8 cellular contexts compared by ENCODE assay signal in genomic region chr12:116818341-116818856, GRCh38.
DNase-seq lines count a peak whose midpoint lies in the region; ATAC-seq and TF ChIP-seq lines count a peak whose summit lies in the region.

No MANE protein-coding gene starts in this region.

- no peaks in the 10 kb centered on the region for H3K36me3 ChIP-seq in DND-41 (ENCODE audit: insufficient read depth, low read length)
- no peaks in the 10 kb centered on the region for H3K36me3 ChIP-seq in lung (ENCODE audit: control insufficient read depth in 2 of 2, insufficient read depth in 2 of 2, low read length in 2 of 2)
- H3K36me3 ChIP-seq in tibial artery = no peaks in the 10 kb centered on the region

- H3K4me1 Mint-ChIP-seq in H9 (peaks cover 12 to 28% of the 10 kb centered on the region in 2 experiments), T-cell (peaks cover 22 to 31% (median 27%) of the 10 kb centered on the region in 3 donors)

- ATAC-seq in DND-41 (ENCODE audit: insufficient read depth, low read depth) (0 out of 3 replicates have a peak, but pooled peaks have one; percentile 16), T-cell (replicated peaks in 1 of 4) (peak in 3 of 4 experiments; percentile 9 to 23 (median 20)), lung (ENCODE audit: insufficient read depth, low FRiP score) (no peak), GM18867 (IDR thresholded peaks at IDR 0.05; ENCODE audit: unreplicated experiment) (no peak)

- H3K9me3 Mint-ChIP-seq in H9 (no peaks in the 10 kb centered on the region; a peak in 1 of 5 replicates), T-cell (no peaks in the 10 kb centered on the region)

- H3K9ac ChIP-seq in DND-41 (ENCODE audit: low read depth, low read length) = peak overlapping the region; percentile 83
- H3K9ac ChIP-seq in H9 (ENCODE audit: extremely low read depth, insufficient read length, low read length) = peak overlapping the region; percentile 98

- H3K23me2 ChIP-seq in H9 (ENCODE audit: insufficient read length, low read depth, low read length, poor library complexity, severe bottlenecking) = peaks cover 6% of the 10 kb centered on the region

- WGBS in H9 (ENCODE audit: extremely low coverage, insufficient read length, low lambda C conversion rate) = no CpG with 5 or more reads among the region's 11 CpGs
- WGBS in lung, 2 donors = 10 to 17% methylated on average over 11 of the region's 11 CpGs

- no peak overlapping the region; the same call in 1 of the 2 replicates for H3K4ac ChIP-seq in H9 (ENCODE audit: low read depth, low read length)

- H2AFZ ChIP-seq in DND-41 (ENCODE audit: low read depth, low read length) = peak overlapping the region; percentile 98
- H2AFZ ChIP-seq in H9 (ENCODE audit: low read length) = no peak overlapping the region

- H3K27me3 ChIP-seq in DND-41 (ENCODE audit: insufficient read depth, low read length, poor library complexity) (no peaks in the 10 kb centered on the region), H9 (ENCODE audit: insufficient read depth, low read length) (no peaks in the 10 kb centered on the region), lung (ENCODE audit: control insufficient read depth, insufficient read depth) (no peaks in the 10 kb centered on the region), tibial artery (no peaks in the 10 kb centered on the region)

- H2BK15ac ChIP-seq in H9 (ENCODE audit: low read depth, low read length) = no peak overlapping the region

- no peak overlapping the region for H2BK20ac ChIP-seq in H9 (ENCODE audit: low read depth, low read length, poor library complexity, severe bottlenecking)

- intact Hi-C loops in tibial artery (cut with DNase I; ENCODE audit: low total_unique reads) = loop anchor here (10.0 kb wide), 1 partner anchor 84 kb away; the partner anchor contains the start of genes RNFT2 and SPRING1

- no peak overlapping the region for H3K18ac ChIP-seq in H9 (ENCODE audit: insufficient read length, low read depth, low read length)

- no peak overlapping the region for H2AK5ac ChIP-seq in H9 (ENCODE audit: insufficient read length, low read length)

- H3K4me1 ChIP-seq in DND-41 (ENCODE audit: insufficient read depth, low read length) (peaks cover 19% of the 10 kb centered on the region), H9 (ENCODE audit: insufficient read depth, low read length) (no peaks in the 10 kb centered on the region), lung (ENCODE audit: control insufficient read depth in 2 of 2, insufficient read depth in 2 of 2, low read length in 2 of 2) (no peaks in the 10 kb centered on the region), tibial artery (peaks cover 0 to 9% (median 6%) of the 10 kb centered on the region in 4 donors)

- POLR2A ChIA-PET in T-cell (lab: Charles Lee) = interaction anchor here in 1 of 2 donors (0.5 to 0.7 kb wide), 3 partner anchors 82 to 759 kb away, joined by 3 to 5 read pairs (median 4); no protein-coding TSS in a partner anchor

- H3T11ph ChIP-seq in H9 (ENCODE audit: low read length) = no peak overlapping the region

- peak overlapping the region; percentile 97; the same call in 1 of the 2 replicates for H3K14ac ChIP-seq in H9 (ENCODE audit: insufficient read depth, low read length)

- DNase-seq in DND-41 (peak; percentile 31), H9 (no peak), T-cell (peak in 19 of 34 experiments; percentile 0 to 28 (median 10)), dermis blood vessel endothelial cell (peak; percentile 74), lung (ENCODE audit: low spot score) (no peak), tibial artery (peak in 1 of 2 donors; percentile 33)
- DNase-seq in activated CD4-positive, CD25-positive, alpha-beta regulatory T cell treated with anti-CD3 and anti-CD28 coated beads, Interleukin-2, amount 50 U/mL, for 72 hours = no peak

- peak overlapping the region; percentile 43 for H4K91ac ChIP-seq in H9 (ENCODE audit: insufficient read length, low read depth, low read length)

- H2BK120ac ChIP-seq in H9 (ENCODE audit: low read depth, low read length, poor library complexity, severe bottlenecking) = no peak overlapping the region

- no peak overlapping the region for H2BK12ac ChIP-seq in H9 (ENCODE audit: insufficient read length, low read depth, low read length)

- H3K56ac ChIP-seq in H9 (ENCODE audit: insufficient read length, low read depth, low read length) = no peak overlapping the region

- H4K20me1 ChIP-seq in DND-41 (ENCODE audit: insufficient read depth, low read length) (no peaks in the 10 kb centered on the region), H9 (ENCODE audit: control insufficient read depth, insufficient read depth, insufficient read length) (no peaks in the 10 kb centered on the region)

- H3K9me3 ChIP-seq in DND-41 (ENCODE audit: insufficient read depth, low read length, severe bottlenecking) (no peaks in the 10 kb centered on the region), H9 (ENCODE audit: control insufficient read depth, low read depth, low read length) (no peaks in the 10 kb centered on the region), lung (ENCODE audit: control insufficient read depth in 2 of 2, insufficient read depth in 1 of 2, low read length in 1 of 2) (no peaks in the 10 kb centered on the region), tibial artery (no peaks in the 10 kb centered on the region)

- no peak overlapping the region for H3K23ac ChIP-seq in H9 (ENCODE audit: insufficient read length, low read depth, low read length)

- H3K79me1 ChIP-seq in H9 (ENCODE audit: insufficient read depth, low read depth, low read length, poor library complexity, severe bottlenecking) = no peaks in the 10 kb centered on the region

- H3K79me2 ChIP-seq in DND-41 (ENCODE audit: insufficient read depth, low read length) (0 out of 2 replicates have a peak, but pooled peaks cover 5% of the 10 kb centered on the region), H9 (ENCODE audit: insufficient read depth, low read length) (no peaks in the 10 kb centered on the region)

- H3K4me3 ChIP-seq in DND-41 (ENCODE audit: low read depth in 1 of 2, low read length in 2 of 2) (peak overlapping the region; percentile 61 to 83), lung (peak overlapping the region; percentile 77), tibial artery (peak overlapping the region; percentile 64 to 93)

- H3K4me2 ChIP-seq in DND-41 (ENCODE audit: insufficient read depth, low read length) (peak overlapping the region; percentile 78), H9 (ENCODE audit: insufficient read depth, insufficient read length, low read length) (peak overlapping the region; percentile 87)

- H3K36me3 Mint-ChIP-seq in H9 (ENCODE audit: insufficient read depth in 1 of 3, low read depth in 3 of 3) (peaks cover 0 to 2% (median 0%) of the 10 kb centered on the region in 3 experiments; a peak in 1 of 7 replicates), T-cell (no peaks in the 10 kb centered on the region)

- CTCF ChIA-PET in T-cell (lab: Charles Lee) = interaction anchor here in 1 of 2 donors (0.6 kb wide), 1 partner anchor 791 kb away, joined by 3 read pairs; no protein-coding TSS in a partner anchor

- peak overlapping the region; percentile 90 for H3K27ac ChIP-seq in DND-41 (ENCODE audit: low read length)
- no peak overlapping the region for H3K27ac ChIP-seq in H9 (ENCODE audit: insufficient read length, low read depth, low read length)
- H3K27ac ChIP-seq in lung (ENCODE audit: low read depth in 1 of 2, low read length in 1 of 2) = peak overlapping the region; percentile 92 to 97
- peak overlapping the region; percentile 92 to 96 for H3K27ac ChIP-seq in tibial artery

- peak overlapping the region; percentile 99 for H4K5ac ChIP-seq in H9 (ENCODE audit: insufficient read length, low read depth, low read length)

- no peak overlapping the region for H2BK5ac ChIP-seq in H9 (ENCODE audit: insufficient read length, low read length)

- H3K27me3 Mint-ChIP-seq in H9 (ENCODE audit: low read depth) (no peaks in the 10 kb centered on the region), T-cell (no peaks in the 10 kb centered on the region)

- no peak for TF ChIP-seq CTCF in DND-41 (IDR thresholded peaks at IDR 0.05; ENCODE audit: borderline replicate concordance, extremely low read depth, low read length, poor library complexity, severe bottlenecking)
- no peak for TF ChIP-seq CTCF in H9 (conservative IDR thresholded peaks at IDR 0.05)
- no peak for TF ChIP-seq CTCF in lung (IDR thresholded peaks at IDR 0.05; ENCODE audit: control extremely low read depth, extremely low read depth)
- no peak for TF ChIP-seq CTCF in tibial artery (IDR thresholded peaks at IDR 0.05)

- H3K27ac Mint-ChIP-seq in H9 = peak overlapping the region; percentile 98 to 100 (median 100)
- peak overlapping the region; percentile 70 to 83 for H3K27ac Mint-ChIP-seq in T-cell

- H3K4me3 Mint-ChIP-seq in H9 (peak overlapping the region; percentile 96 to 97), T-cell (peak overlapping the region; percentile 92 to 95 (median 95))

- peak overlapping the region; percentile 92 for H4K8ac ChIP-seq in H9 (replicated peaks; ENCODE audit: insufficient read length, low read depth, low read length)

Comparison
In these comparisons a context has a peak if more than half of its experiments do, and no peak if none do; other contexts are left out.
1. ATAC-seq: peak in DND-41 (single experiment) and T-cell (3 of 4); none in lung (single experiment) and GM18867 (single experiment).
2. DNase-seq: peak in DND-41 (single experiment), T-cell (19 of 34) and dermis blood vessel endothelial cell (single experiment); none in H9 (single experiment), lung (single experiment) and activated CD4-positive, CD25-positive, alpha-beta regulatory T cell treated with anti-CD3 and anti-CD28 coated beads, Interleukin-2, amount 50 U/mL, for 72 hours (single experiment).
3. Peak in every context shown above with its lines, with median percentiles within 50 percentile points of each other: H3K4me3 ChIP-seq.